ENCODE assay signal across 1 cellular context in genomic region chr5:68225188-68225910, GRCh38.
TF ChIP-seq lines count a peak whose summit lies in the region.

No MANE protein-coding gene starts in this region.

TF ChIP-seq in GM23338, 12 proteins besides CTCF, POLR2A, EP300 and RAD21 (continued from another document):
- no peak for TF ChIP-seq ZNF462 (CRISPR knock-in tag; IDR thresholded peaks at IDR 0.05)
- TF ChIP-seq JUNB (IDR thresholded peaks at IDR 0.05; ENCODE audit: unreplicated experiment) = no peak
- TF ChIP-seq EZH2phosphoT487 (IDR thresholded peaks at IDR 0.05; ENCODE audit: unreplicated experiment) = no peak
